11 cellular contexts compared by ENCODE assay signal in genomic region chr3:138349926-138350665, GRCh38. TPM values are rescaled to one million over a fixed set of nuclear protein-coding genes. Genes with fewer than 3 reads are reported as not detected.
A peak's percentile ranks its signal among the peaks of the same experiment; 100 is the strongest.
DNase-seq lines count a peak whose midpoint lies in the region; TF ChIP-seq lines count a peak whose summit lies in the region.
"Had no signal": no experiment of that assay in that cellular context is flagged by ENCODE, and none has a peak within 500 bp of the region (broad histone marks: within the 10 kb centered on the region; RNA-seq: fewer than 3 reads in every experiment).

No MANE protein-coding gene starts in this region.

- peak overlapping the region; percentile 75 for H3K4me3 Mint-ChIP-seq in mesothelial cell of epicardium

- H3K9me3 Mint-ChIP-seq in mesothelial cell of epicardium = no peaks in the 10 kb centered on the region

- no peaks in the 10 kb centered on the region for H3K27me3 Mint-ChIP-seq in mesothelial cell of epicardium (ENCODE audit: low read depth)

- DNase-seq in SIG-M5 treated with dmso at 0.1 percent for 504 hours (lab: John Stamatoyannopoulos, UW; ENCODE audit: unreplicated experiment) (peak; percentile 76), SIG-M5 (lab: John Stamatoyannopoulos, UW) (no peak), mesothelial cell of epicardium (ENCODE audit: low spot score in 2 of 2, unreplicated experiment in 2 of 2) (no peak), thyroid gland (peak; percentile 21 to 47), occipital lobe (lab: John Stamatoyannopoulos, UW) (no peak), NCI-H1417 (lab: John Stamatoyannopoulos, UW) (no peak), NCI-H2196 treated with DMSO at 0.1 percent for 48 hours (lab: John Stamatoyannopoulos, UW; ENCODE audit: unreplicated experiment) (no peak)
- DNase-seq: activated CD4-positive, CD25-positive, alpha-beta regulatory T cell treated with anti-CD3 and anti-CD28 coated beads, Interleukin-2, amount 50 U/mL, for 72 hours; NK-92 treated with Interleukin-12 subunit alpha and Interleukin-12 subunit beta, amount 100 ng/mL, for 24 hours had no signal

- no peaks in the 10 kb centered on the region for H3K27me3 ChIP-seq in thyroid gland

- peak overlapping the region; percentile 2 for H3K27ac Mint-ChIP-seq in mesothelial cell of epicardium

- peaks cover 0 to 1% of the 10 kb centered on the region in 2 donors for H3K36me3 ChIP-seq in thyroid gland

- peaks cover 20% of the 10 kb centered on the region for H3K4me1 Mint-ChIP-seq in mesothelial cell of epicardium

- WGBS in thyroid gland, 2 donors = 38 to 49% methylated on average over 15 of the region's 15 CpGs

- intact Hi-C loops in thyroid gland (cut with DNase I) = no loop called here

- H3K36me3 Mint-ChIP-seq in mesothelial cell of epicardium = no peaks in the 10 kb centered on the region

- peak in 1 of 2 donors; percentile 49 for TF ChIP-seq POLR2A in thyroid gland (IDR thresholded peaks at IDR 0.05)

- no peak for TF ChIP-seq CTCF in mesothelial cell of epicardium (IDR thresholded peaks at IDR 0.05; ENCODE audit: unreplicated experiment)
- TF ChIP-seq CTCF in thyroid gland (IDR thresholded peaks at IDR 0.05) = no peak

- peaks cover 38 to 53% of the 10 kb centered on the region in 2 donors for H3K4me1 ChIP-seq in thyroid gland

- H3K27ac ChIP-seq in cingulate gyrus (ENCODE audit: low read depth, low read length) (peak overlapping the region; percentile 87), thyroid gland (peak overlapping the region; percentile 90 to 97 (median 93))

- H3K9me3 ChIP-seq in thyroid gland = no peaks in the 10 kb centered on the region
- H3K9me3 ChIP-seq: A549 had no signal

- H3K4me3 ChIP-seq in thyroid gland (replicated peaks in 1 of 3) = peak overlapping the region in 1 of 3 donors; percentile 82

RNA-seq across cellular contexts. Expression of gene MRAS, which starts 1.7 kb away (rescaled TPM):
- total RNA-seq in mesothelial cell of epicardium = 37.3 to 40.4 TPM (median 40.1 TPM) in 3 replicates
- total RNA-seq in thyroid gland = 10 to 100 TPM; 55.8 to 92.4 (median 69.6) TPM
- 53.3 TPM for total RNA-seq in occipital lobe

RNA-seq across cellular contexts. Expression of gene NME9, which starts 20.4 kb away (rescaled TPM):
- total RNA-seq in mesothelial cell of epicardium (0.34 to 1.1 TPM (median 0.44 TPM) in 3 replicates), thyroid gland (1 to 10 TPM in 3 of 4 donors, not detected in 1; 1.3 to 2.7 (median 2.6) TPM), occipital lobe (2.3 TPM)

Comparison
In these comparisons a context has a peak if more than half of its experiments do, and no peak if none do; other contexts are left out.
1. DNase-seq: peak in SIG-M5 treated with dmso at 0.1 percent for 504 hours (single experiment) and thyroid gland (2 of 2); none in SIG-M5 (single experiment), mesothelial cell of epicardium (0 of 2), occipital lobe (single experiment), NCI-H1417 (0 of 3) and NCI-H2196 treated with DMSO at 0.1 percent for 48 hours (single experiment).